1 cellular context compared by ENCODE assay signal in genomic region chr21:36070999-36071398, GRCh38.
TF ChIP-seq lines count a peak whose summit lies in the region.

No MANE protein-coding gene starts in this region.

TF ChIP-seq in HepG2, 621 proteins besides CTCF, POLR2A, EP300 and RAD21 (continued from another document):
- TF ChIP-seq ZNF142 (CRISPR knock-in tag; IDR thresholded peaks at IDR 0.05), result no peak
- no peak for TF ChIP-seq KLF6 (CRISPR knock-in tag; IDR thresholded peaks at IDR 0.05)
- TF ChIP-seq ZFP36 (IDR thresholded peaks at IDR 0.05; ENCODE audit: borderline replicate concordance, low read depth, low read length, partially characterized antibody), result no peak
- TF ChIP-seq RFXANK (CRISPR knock-in tag; IDR thresholded peaks at IDR 0.05), result no peak
- 0 out of 2 replicates have a peak, but pooled peaks have one; percentile 30 for TF ChIP-seq ZNF263 (CRISPR knock-in tag; IDR thresholded peaks at IDR 0.05)
- no peak for TF ChIP-seq KDM2A (CRISPR knock-in tag; IDR thresholded peaks at IDR 0.05; ENCODE audit: borderline replicate concordance, low read depth)
